Comparison of ENCODE assay signal across 10 cellular contexts in the genomic region with DNA sequence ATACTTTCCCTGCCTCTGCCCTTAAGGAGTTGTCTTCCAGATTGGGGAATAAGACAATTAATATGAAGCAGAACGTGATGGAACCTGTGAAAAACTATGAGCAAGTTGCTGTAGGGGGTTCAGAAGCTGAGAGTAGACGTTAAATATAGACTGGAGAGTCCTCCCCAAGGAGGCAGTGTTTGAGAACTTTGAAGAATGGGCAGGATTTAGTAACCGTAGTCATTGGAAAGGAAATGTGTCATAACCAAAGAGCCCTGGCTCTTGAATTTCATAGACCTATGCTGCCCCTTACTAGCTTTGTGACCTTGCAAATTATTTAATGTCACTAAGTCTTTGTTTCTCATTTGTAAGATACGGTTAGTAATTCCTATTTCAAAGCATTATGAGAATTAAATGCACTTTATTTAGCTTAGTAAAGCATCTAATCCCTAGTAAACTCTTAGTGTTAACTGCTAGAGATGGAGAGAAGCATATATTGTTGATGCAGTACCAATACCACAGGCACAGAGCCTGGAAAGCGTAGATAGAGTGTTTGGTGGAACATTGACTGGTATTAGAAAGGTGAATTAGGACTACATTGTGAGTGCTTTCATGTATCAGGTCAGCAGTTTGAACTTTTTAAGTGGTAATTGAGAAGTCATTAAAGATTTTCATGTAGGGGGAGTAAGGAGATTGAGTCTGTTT. TPM values are rescaled to one million over a fixed set of nuclear protein-coding genes. Genes with fewer than 3 reads are reported as not detected.
DNase-seq lines count a peak whose midpoint lies in the region; ATAC-seq and TF ChIP-seq lines count a peak whose summit lies in the region.
"Had no signal": no experiment of that assay in that cellular context is flagged by ENCODE, and none has a peak within 500 bp of the region (broad histone marks: within the 10 kb centered on the region; RNA-seq: fewer than 3 reads in every experiment).

No MANE protein-coding gene starts in this region.

- H2AFZ ChIP-seq in neural progenitor cell (replicated peaks): no peak overlapping the region

- H3F3A ChIP-seq in neural progenitor cell (ENCODE audit: low read depth): no peaks in the 10 kb centered on the region

- no peak overlapping the region for H3K4me3 Mint-ChIP-seq in neural progenitor cell
- H3K4me3 Mint-ChIP-seq: activated T-cell treated with anti-CD3 and anti-CD28 coated beads, Interleukin-2, amount 50 U/mL, for 24 hours; nephron had no signal

- H3K36me3 Mint-ChIP-seq in neural progenitor cell: peaks cover 3% of the 10 kb centered on the region

- no peak for TF ChIP-seq CTCF in neural progenitor cell (IDR thresholded peaks at IDR 0.05)

- DNase-seq in Daoy (ENCODE audit: low read depth) (peak; percentile 32), amniotic epithelial cell (ENCODE audit: low read depth) (peak; percentile 41), myocyte (ENCODE audit: low read depth) (peak; percentile 48), NCI-H187 (lab: John Stamatoyannopoulos, UW) (no peak), DMS79 treated with DMSO at 0.1 percent for 48 hours (lab: John Stamatoyannopoulos, UW) (no peak), neural progenitor cell (ENCODE audit: low spot score) (no peak)
- DNase-seq: activated T-cell treated with anti-CD3 and anti-CD28 coated beads, Interleukin-2, amount 50 U/mL, for 24 hours had no signal

- no peak overlapping the region for H3K27ac Mint-ChIP-seq in neural progenitor cell
- H3K27ac Mint-ChIP-seq: activated T-cell treated with anti-CD3 and anti-CD28 coated beads, Interleukin-2, amount 50 U/mL, for 24 hours; nephron had no signal

- H3K9me3 Mint-ChIP-seq in neural progenitor cell: no peaks in the 10 kb centered on the region
- H3K9me3 Mint-ChIP-seq: activated T-cell treated with anti-CD3 and anti-CD28 coated beads, Interleukin-2, amount 50 U/mL, for 24 hours; nephron had no signal

- no peak overlapping the region for H3K9ac ChIP-seq in neural progenitor cell

- H3K4me1 ChIP-seq in neural progenitor cell: peaks cover 3% of the 10 kb centered on the region

- no peaks in the 10 kb centered on the region for H3K36me3 ChIP-seq in neural progenitor cell

- no peaks in the 10 kb centered on the region for H4K20me1 ChIP-seq in neural progenitor cell (ENCODE audit: low read depth)

- no peaks in the 10 kb centered on the region for H3K9me3 ChIP-seq in neural progenitor cell (ENCODE audit: low read depth)

- H3K4me2 ChIP-seq in neural progenitor cell: no peak overlapping the region

- H3K27ac ChIP-seq in neural progenitor cell: no peak overlapping the region

- ATAC-seq in HG03175 (IDR thresholded peaks at IDR 0.05; ENCODE audit: unreplicated experiment) (peak; percentile 37), GM19452 (IDR thresholded peaks at IDR 0.05; ENCODE audit: unreplicated experiment) (no peak)

- H3K4me3 ChIP-seq in neural progenitor cell: no peak overlapping the region

- H3K27me3 ChIP-seq in neural progenitor cell: no peaks in the 10 kb centered on the region

- H3K4me1 Mint-ChIP-seq in neural progenitor cell: peaks cover 5% of the 10 kb centered on the region
- H3K4me1 Mint-ChIP-seq: nephron had no signal

- no peaks in the 10 kb centered on the region for H3K27me3 Mint-ChIP-seq in neural progenitor cell (ENCODE audit: insufficient read depth, low read depth)
- H3K27me3 Mint-ChIP-seq: activated T-cell treated with anti-CD3 and anti-CD28 coated beads, Interleukin-2, amount 50 U/mL, for 24 hours had no signal

- peaks cover 45% of the 10 kb centered on the region for H3K79me2 ChIP-seq in neural progenitor cell (ENCODE audit: low read depth)

RNA-seq across cellular contexts. Expression of gene MCAM, which starts 54.1 kb away (rescaled TPM):
- total RNA-seq in Daoy (2014; rRNA removed; shearing (Covaris generic)): 180 and 215 TPM in 2 replicates
- total RNA-seq in myocyte (57.3 and 68.7 TPM in 2 replicates), neural progenitor cell (ENCODE audit: low replicate concordance) (23.3 and 28.2 TPM in 2 replicates)
- polyA plus RNA-seq in myocyte (2012): 6.6 TPM

RNA-seq across cellular contexts. Expression of gene CBL, which starts 56.7 kb away (rescaled TPM):
- total RNA-seq in Daoy (2014; rRNA removed; shearing (Covaris generic)): 7.3 and 11.1 TPM in 2 replicates
- total RNA-seq in myocyte (8.2 and 9.1 TPM in 2 replicates), neural progenitor cell (ENCODE audit: low replicate concordance) (20.7 and 20.8 TPM in 2 replicates)
- polyA plus RNA-seq in myocyte (2012): 6.6 TPM

Comparison
In these comparisons a context has a peak if more than half of its experiments do, and no peak if none do; other contexts are left out.
1. DNase-seq: peak in Daoy (single experiment), amniotic epithelial cell (single experiment) and myocyte (single experiment); none in NCI-H187 (0 of 2), DMS79 treated with DMSO at 0.1 percent for 48 hours (single experiment) and neural progenitor cell (single experiment).